ENCODE assay signal across 8 cellular contexts in the genomic region with DNA sequence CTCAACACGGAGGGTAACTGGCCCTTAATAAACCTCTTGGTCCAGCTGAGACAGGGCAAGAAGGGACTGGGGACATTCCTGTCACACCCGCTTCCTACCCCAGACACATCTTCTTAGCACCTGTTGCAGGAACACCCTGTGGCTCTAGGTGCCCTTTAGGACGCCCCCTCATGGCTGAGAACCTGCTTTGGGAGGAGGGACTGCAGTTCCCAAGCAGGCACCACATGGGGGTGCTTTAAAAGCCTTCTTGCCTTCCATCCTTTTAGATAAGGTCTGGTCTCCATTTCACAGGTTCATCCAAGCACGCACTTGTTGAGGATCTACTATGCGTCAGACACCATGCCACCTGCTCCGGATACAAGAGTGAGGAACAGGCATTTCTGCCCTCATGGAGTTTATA. TPM values are rescaled to one million over a fixed set of nuclear protein-coding genes. Genes with fewer than 3 reads are reported as not detected.
DNase-seq lines count a peak whose midpoint lies in the region; ATAC-seq and TF ChIP-seq lines count a peak whose summit lies in the region.

No MANE protein-coding gene starts in this region.

- H3K36me3 ChIP-seq in BJ (ENCODE audit: control insufficient read depth, insufficient read depth, low read length): peaks cover 15% of the 10 kb centered on the region
- H3K36me3 ChIP-seq in SU-DHL-6 (ENCODE audit: low read length): no peaks in the 10 kb centered on the region

- CTCF ChIA-PET in BJ (lab: Yijun Ruan, JAX): interaction anchor here (1.2 to 5.1 kb wide), 4 partner anchors 28 to 128 kb away, joined by 3 to 66 read pairs (median 8); no protein-coding TSS in a partner anchor
- CTCF ChIA-PET in RWPE1 (lab: Yijun Ruan, JAX): interaction anchor here (1.7 kb wide), 1 partner anchor 64 kb away, joined by 5 read pairs; no protein-coding TSS in a partner anchor

- H3K4me2 ChIP-seq in SU-DHL-6 (ENCODE audit: low read depth, low read length, poor library complexity, severe bottlenecking): no peak overlapping the region

- in situ Hi-C loops in GM13977 (cut with MboI; ENCODE audit: low pct_unique_long_range_greater_than_20kb, low sequenced_read_pairs, unreplicated experiment): no loop called here

- H3K27ac ChIP-seq in SU-DHL-6 (ENCODE audit: low read depth, low read length) (no peak overlapping the region), RWPE1 (no peak overlapping the region)

- POLR2A ChIA-PET in BJ (lab: Charles Lee) (no interaction called here), RWPE1 (lab: Yijun Ruan, JAX; ENCODE audit: low non-redundant PET) (no interaction called here)

- no peaks in the 10 kb centered on the region for H3K79me2 ChIP-seq in SU-DHL-6 (ENCODE audit: insufficient read depth, low read length)

- H4K20me1 ChIP-seq in SU-DHL-6 (ENCODE audit: low read depth, low read length): no peaks in the 10 kb centered on the region

- H3K9ac ChIP-seq in SU-DHL-6 (ENCODE audit: low read length): no peak overlapping the region

- H3F3A ChIP-seq in SU-DHL-6 (ENCODE audit: insufficient read depth): no peaks in the 10 kb centered on the region

- no peaks in the 10 kb centered on the region for H3K27me3 ChIP-seq in BJ (ENCODE audit: control insufficient read depth, insufficient read depth, low read length)
- H3K27me3 ChIP-seq in SU-DHL-6 (ENCODE audit: low read length): no peaks in the 10 kb centered on the region

- no peak overlapping the region for H3K4me3 ChIP-seq in BJ (ENCODE audit: low read depth, low read length)
- no peak overlapping the region for H3K4me3 ChIP-seq in SU-DHL-6 (ENCODE audit: insufficient read depth, low read length, poor library complexity, severe bottlenecking)
- H3K4me3 ChIP-seq in fibroblast of villous mesenchyme (ENCODE audit: low read depth, low read length): no peak overlapping the region

- no peak for ATAC-seq in GM19023 (IDR thresholded peaks at IDR 0.05; ENCODE audit: unreplicated experiment)

- peak; percentile 56 for TF ChIP-seq CTCF in BJ (IDR thresholded peaks at IDR 0.05; ENCODE audit: insufficient read depth, low read depth, low read length)
- peak; percentile 59 for TF ChIP-seq CTCF in GM13977 (IDR thresholded peaks at IDR 0.05; ENCODE audit: extremely low read depth, insufficient read depth, missing control alignments)
- TF ChIP-seq CTCF in SU-DHL-6 (IDR thresholded peaks at IDR 0.05; ENCODE audit: insufficient read depth, low read length, poor library complexity, severe bottlenecking): peak; percentile 77
- peak; percentile 51 for TF ChIP-seq CTCF in fibroblast of villous mesenchyme (IDR thresholded peaks at IDR 0.05; ENCODE audit: insufficient read depth, low read depth, low read length)
- TF ChIP-seq CTCF in RWPE1 (conservative IDR thresholded peaks at IDR 0.05; ENCODE audit: low read depth): no peak

- no peaks in the 10 kb centered on the region for H3K9me2 ChIP-seq in SU-DHL-6 (replicated peaks; ENCODE audit: insufficient read depth, low read length)

- H2AFZ ChIP-seq in SU-DHL-6 (ENCODE audit: low read depth, low read length, severe bottlenecking): no peak overlapping the region

- DNase-seq in BJ (ENCODE audit: low read depth): no peak
- no peak for DNase-seq in GM13977 (ENCODE audit: low spot score)
- DNase-seq in fibroblast of villous mesenchyme (ENCODE audit: low read depth): no peak
- no peak for DNase-seq in ureter (ENCODE audit: low spot score)
- no peak for DNase-seq in RWPE1 (ENCODE audit: low spot score)
- DNase-seq in GM19238 (ENCODE audit: insufficient read length, low spot score): no peak

- no peaks in the 10 kb centered on the region for H3K9me3 ChIP-seq in SU-DHL-6 (ENCODE audit: insufficient read depth, low read length)

RNA-seq across cellular contexts. Expression of gene NSFL1C, which starts 26.6 kb away (rescaled TPM):
- 27.7 and 32.4 TPM in 2 replicates for polyA plus RNA-seq in BJ (2011; rRNA removed)
- 21.3 and 22.2 TPM in 2 replicates for polyA minus RNA-seq in BJ (2011; rRNA and poly(A)+ RNA removed)
- total RNA-seq in fibroblast of villous mesenchyme: 22.0 and 24.5 TPM in 2 replicates
- total RNA-seq in ureter: 83.9 TPM

RNA-seq across cellular contexts. Expression of gene FKBP1A, which starts 47.2 kb away (rescaled TPM):
- 476 and 549 TPM in 2 replicates for polyA plus RNA-seq in BJ (2011; rRNA removed)
- polyA minus RNA-seq in BJ (2011; rRNA and poly(A)+ RNA removed): 190 and 274 TPM in 2 replicates
- 120 and 172 TPM in 2 replicates for total RNA-seq in fibroblast of villous mesenchyme
- 260 TPM for total RNA-seq in ureter

RNA-seq across cellular contexts. Expression of gene SIRPB2, which starts 51.2 kb away (rescaled TPM):
- polyA plus RNA-seq in BJ (2011; rRNA removed): not detected in 2 replicates
- not detected in 2 replicates for polyA minus RNA-seq in BJ (2011; rRNA and poly(A)+ RNA removed)
- total RNA-seq in fibroblast of villous mesenchyme (not detected in 2 replicates), ureter (3.6 TPM)
